8 cellular contexts compared by ENCODE assay signal in genomic region chr17:29180788-29181160, GRCh38. TPM values are rescaled to one million over a fixed set of nuclear protein-coding genes. Genes with fewer than 3 reads are reported as not detected.
DNase-seq lines count a peak whose midpoint lies in the region; ATAC-seq and TF ChIP-seq lines count a peak whose summit lies in the region.

No MANE protein-coding gene starts in this region.

- H3K9me3 Mint-ChIP-seq in chondrocyte (ENCODE audit: low read depth) = peaks cover 7% of the 10 kb centered on the region

- peak overlapping the region; percentile 81 for H3K9ac ChIP-seq in mucosa of stomach (ENCODE audit: low read length)

- H3K27me3 ChIP-seq in mucosa of stomach (ENCODE audit: control insufficient read depth, insufficient read depth, low read length) = no peaks in the 10 kb centered on the region

- H3K4me1 ChIP-seq in mucosa of stomach (ENCODE audit: control insufficient read depth, insufficient read depth, low read length) = peaks cover 48% of the 10 kb centered on the region

- no peak for TF ChIP-seq CTCF in chondrocyte (IDR thresholded peaks at IDR 0.05)

- no peaks in the 10 kb centered on the region for H3K36me3 ChIP-seq in mucosa of stomach (ENCODE audit: control insufficient read depth, insufficient read depth, low read length)

- peaks cover 40% of the 10 kb centered on the region for H3K4me1 Mint-ChIP-seq in chondrocyte (ENCODE audit: low read depth)

- peak overlapping the region; percentile 57 for H3K27ac Mint-ChIP-seq in chondrocyte (ENCODE audit: unreplicated experiment)

- no peaks in the 10 kb centered on the region for H3K9me3 ChIP-seq in mucosa of stomach (ENCODE audit: control insufficient read depth, low read length)

- H3K4me3 Mint-ChIP-seq in chondrocyte (ENCODE audit: unreplicated experiment) = peak overlapping the region; percentile 61

- peak; percentile 3 for ATAC-seq in Right ventricle myocardium inferior
- no peak for ATAC-seq in Right ventricle myocardium superior (ENCODE audit: poor library complexity)
- ATAC-seq in GM18498 (IDR thresholded peaks at IDR 0.05; ENCODE audit: unreplicated experiment) = no peak

- no peaks in the 10 kb centered on the region for H3K27me3 Mint-ChIP-seq in chondrocyte (ENCODE audit: low read depth)

- no peak overlapping the region for H3K4me3 ChIP-seq in mucosa of stomach (ENCODE audit: low read length)

- DNase-seq in Right ventricle myocardium inferior (ENCODE audit: missing footprints) (no peak), Right ventricle myocardium superior (no peak), chondrocyte (ENCODE audit: low spot score) (no peak), OCI-M2 (lab: John Stamatoyannopoulos, UW; ENCODE audit: unreplicated experiment) (no peak), NCI-H1417 (lab: John Stamatoyannopoulos, UW) (no peak), NCI-H774 (lab: John Stamatoyannopoulos, UW) (no peak)

- no peaks in the 10 kb centered on the region for H3K36me3 Mint-ChIP-seq in chondrocyte (ENCODE audit: low read depth)

- intact Hi-C loops in Right ventricle myocardium inferior (cut with DNase I) (no loop called here), Right ventricle myocardium superior (cut with DNase I) (loop anchor here (5.0 kb wide), 1 partner anchor 33 kb away; no protein-coding TSS in a partner anchor)

RNA-seq across cellular contexts. Expression of gene MYO18A, which starts 0.6 kb away (rescaled TPM):
- 373 TPM for total RNA-seq in Right ventricle myocardium inferior
- total RNA-seq in Right ventricle myocardium superior = 393 TPM
- total RNA-seq in chondrocyte = 24.4 to 30.0 TPM (median 26.1 TPM) in 3 replicates

Comparison
In these comparisons a context has a peak if more than half of its experiments do, and no peak if none do; other contexts are left out.
1. RNA of gene MYO18A, which starts 0.6 kb away (total RNA-seq): 393 TPM in Right ventricle myocardium superior (single experiment) and 373 TPM in Right ventricle myocardium inferior (single experiment); 24.4 to 30.0 TPM in chondrocyte; every median in the first group is over 10 times any median in the second.